Comparison of ENCODE assay signal across 1 cellular context in genomic region chr15:86664581-86664980, GRCh38.
TF ChIP-seq lines count a peak whose summit lies in the region.

No MANE protein-coding gene starts in this region.

TF ChIP-seq in WTC11, 78 proteins besides CTCF, POLR2A, EP300 and RAD21 (continued from another document):
- no peak for TF ChIP-seq E2F4 (CRISPR knock-in tag; IDR thresholded peaks at IDR 0.05; ENCODE audit: borderline replicate concordance, low read depth)
TF ChIP-seq in WTC11: peak in this region for 1.
